In genomic region chr13:44063467-44063866, GRCh38 we compare ENCODE assay signal across 3 cellular contexts.
"Had no signal": no experiment of that assay in that cellular context is flagged by ENCODE, and none has a peak within 500 bp of the region (broad histone marks: within the 10 kb centered on the region; RNA-seq: fewer than 3 reads in every experiment).

No MANE protein-coding gene starts in this region.

- ATAC-seq: GM12878 had no signal

- DNase-seq: GDM1, GF-D8 had no signal

- H3K4me3 ChIP-seq: GM12878 had no signal
